ENCODE assay signal across 15 cellular contexts in the genomic region with DNA sequence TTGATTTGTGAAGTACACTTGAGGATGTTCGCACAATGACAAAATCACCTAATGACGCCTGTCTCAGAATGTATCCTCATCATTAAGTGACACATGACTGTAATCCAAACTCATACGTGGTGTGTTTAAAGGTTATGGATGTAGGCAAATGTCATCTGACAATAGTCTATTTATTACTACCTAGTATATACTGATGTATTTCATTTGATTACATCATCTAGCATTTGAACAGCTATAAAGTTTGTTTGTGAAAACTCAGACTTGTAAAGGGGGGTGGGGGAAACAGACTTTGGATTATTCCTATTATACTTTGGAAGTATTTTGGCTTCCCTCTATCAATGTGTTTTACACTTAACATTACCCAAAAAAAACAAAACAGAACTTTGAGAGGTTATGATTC.
DNase-seq lines count a peak whose midpoint lies in the region; ATAC-seq and TF ChIP-seq lines count a peak whose summit lies in the region.
"Had no signal": no experiment of that assay in that cellular context is flagged by ENCODE, and none has a peak within 500 bp of the region (broad histone marks: within the 10 kb centered on the region; RNA-seq: fewer than 3 reads in every experiment).

No MANE protein-coding gene starts in this region.

- TF ChIP-seq CTCF in Caco-2 (IDR thresholded peaks at IDR 0.05; ENCODE audit: insufficient read depth in 1 of 2, low read depth in 1 of 2, low read length in 1 of 2, severe bottlenecking in 1 of 2, unreplicated experiment in 1 of 2) (no peak), coronary artery (IDR thresholded peaks at IDR 0.05) (no peak), nephron progenitor cell (IDR thresholded peaks at IDR 0.05) (no peak)

- ATAC-seq in GM18505 (IDR thresholded peaks at IDR 0.05; ENCODE audit: unreplicated experiment): no peak
- no peak for ATAC-seq in GM21786 (IDR thresholded peaks at IDR 0.05; ENCODE audit: unreplicated experiment)

- peak overlapping the region; percentile 8 to 50 for H3K27ac ChIP-seq in coronary artery
- H3K27ac ChIP-seq: parathyroid adenoma had no signal

- H3K27me3 Mint-ChIP-seq in Caco-2 (ENCODE audit: insufficient read depth, unreplicated experiment): no peaks in the 10 kb centered on the region
- no peaks in the 10 kb centered on the region for H3K27me3 Mint-ChIP-seq in nephron progenitor cell (ENCODE audit: low read depth, poor library complexity)

- DNase-seq in Caco-2 (no peak), NCI-H460 (ENCODE audit: extremely low read depth, low read depth) (peak; percentile 85), coronary artery (ENCODE audit: low spot score) (no peak), nephron progenitor cell (no peak), mesenteric fat pad (ENCODE audit: low spot score) (no peak), retina (no peak)
- DNase-seq: activated CD4-positive, CD25-positive, alpha-beta regulatory T cell; colonic mucosa; NCI-H1417; NCI-H774 had no signal

- peaks cover 44% of the 10 kb centered on the region for H3K36me3 Mint-ChIP-seq in Caco-2 (ENCODE audit: insufficient read depth, unreplicated experiment)
- peaks cover 66% of the 10 kb centered on the region for H3K36me3 Mint-ChIP-seq in nephron progenitor cell (ENCODE audit: low read depth)

- H3K27ac Mint-ChIP-seq in Caco-2 (ENCODE audit: unreplicated experiment) (peak overlapping the region; percentile 70), nephron progenitor cell (peak overlapping the region; percentile 45)
- H3K27ac Mint-ChIP-seq: memory B cell had no signal

- H3K9me3 Mint-ChIP-seq in Caco-2 (ENCODE audit: unreplicated experiment) (peaks cover 21% of the 10 kb centered on the region), nephron progenitor cell (peaks cover 18% of the 10 kb centered on the region)

- CTCF ChIA-PET in Caco-2 (lab: Charles Lee): interaction anchor here (0.6 kb wide), 1 partner anchor 256 kb away, joined by 4 read pairs; no protein-coding TSS in a partner anchor

- H3K27me3 ChIP-seq in Caco-2 (replicated peaks; ENCODE audit: control insufficient read depth, insufficient read depth, low read length): no peaks in the 10 kb centered on the region
- H3K27me3 ChIP-seq: colonic mucosa had no signal

- no TSS peak for BruUV-seq in Caco-2 (replicated peaks; lab: Mats Ljungman, UMichigan)

- H3K4me3 Mint-ChIP-seq in Caco-2 (ENCODE audit: unreplicated experiment) (no peak overlapping the region), nephron progenitor cell (no peak overlapping the region)
- H3K4me3 Mint-ChIP-seq: memory B cell had no signal

- H3K4me3 ChIP-seq in Caco-2 (ENCODE audit: low read depth, low read length): no peak overlapping the region
- H3K4me3 ChIP-seq in coronary artery: no peak overlapping the region
- H3K4me3 ChIP-seq: colonic mucosa, GM12878 had no signal

- H3K9me3 ChIP-seq in Caco-2: no peaks in the 10 kb centered on the region; the same call in 1 of the 2 replicates
- H3K9me3 ChIP-seq: colonic mucosa had no signal

- POLR2A ChIA-PET in Caco-2 (lab: Charles Lee): no interaction called here

- H3K4me1 Mint-ChIP-seq in Caco-2 (ENCODE audit: low read depth, unreplicated experiment) (peaks cover 28% of the 10 kb centered on the region), nephron progenitor cell (peaks cover 68% of the 10 kb centered on the region)

- H3K4me1 ChIP-seq in Caco-2: peaks cover 22% of the 10 kb centered on the region
- H3K4me1 ChIP-seq: parathyroid adenoma had no signal

- intact Hi-C loops in Caco-2 (cut with micrococcal nuclease; ENCODE audit: unreplicated experiment): no loop called here

- no peak for TF ChIP-seq POLR2A in GM18505 (IDR thresholded peaks at IDR 0.05; ENCODE audit: borderline replicate concordance, extremely low read depth, insufficient read depth, insufficient read length)

- no peaks in the 10 kb centered on the region for H3K36me3 ChIP-seq in Caco-2 (ENCODE audit: control insufficient read depth, insufficient read depth, low read length)
- H3K36me3 ChIP-seq: colonic mucosa had no signal
